8 cellular contexts compared by ENCODE assay signal in genomic region chr12:4506870-4507269, GRCh38. TPM values are rescaled to one million over a fixed set of nuclear protein-coding genes. Genes with fewer than 3 reads are reported as not detected.
A peak's percentile ranks its signal among the peaks of the same experiment; 100 is the strongest.
DNase-seq lines count a peak whose midpoint lies in the region; ATAC-seq and TF ChIP-seq lines count a peak whose summit lies in the region.

No MANE protein-coding gene starts in this region.

- H3K4ac ChIP-seq in mesenchymal stem cell (ENCODE audit: low read depth in 1 of 2, low read length in 2 of 2), result no peak overlapping the region

- H3K79me2 ChIP-seq in OCI-LY7 (ENCODE audit: insufficient read depth, low read depth, low read length) (no peaks in the 10 kb centered on the region), PC-9 (ENCODE audit: low read depth) (no peaks in the 10 kb centered on the region)

- TF ChIP-seq CTCF in HFF-Myc (IDR thresholded peaks at IDR 0.05; ENCODE audit: low read depth, low read length, missing control alignments), result no peak
- TF ChIP-seq CTCF in OCI-LY7 (conservative IDR thresholded peaks at IDR 0.05; ENCODE audit: low read length), result no peak
- no peak for TF ChIP-seq CTCF in PC-9 (conservative IDR thresholded peaks at IDR 0.05)

- H2AFZ ChIP-seq in OCI-LY7 (ENCODE audit: low read length) (no peak overlapping the region), mesenchymal stem cell (ENCODE audit: low read depth, low read length) (no peak overlapping the region), PC-9 (no peak overlapping the region)

- H2BK5ac ChIP-seq in mesenchymal stem cell (ENCODE audit: low read depth, low read length, poor library complexity, severe bottlenecking), result no peak overlapping the region

- WGBS in mesenchymal stem cell, result 61% methylated on average over 5 of the region's 5 CpGs

- POLR2A ChIA-PET in OCI-LY7 (lab: Charles Lee), result interaction anchor here (0.8 to 1.0 kb wide), 2 partner anchors 9 to 90 kb away, joined by 3 to 4 read pairs; no protein-coding TSS in a partner anchor
- POLR2A ChIA-PET in PC-9 (lab: Charles Lee; ENCODE audit: unreplicated experiment), result interaction anchor here (0.6 kb wide), 1 partner anchor 201 kb away, joined by 7 read pairs; no protein-coding TSS in a partner anchor

- H2AK5ac ChIP-seq in mesenchymal stem cell (ENCODE audit: low read length, severe bottlenecking), result no peak overlapping the region

- peaks cover 1% of the 10 kb centered on the region for H3K79me1 ChIP-seq in mesenchymal stem cell (replicated peaks; ENCODE audit: low read length, poor library complexity, severe bottlenecking)

- no peaks in the 10 kb centered on the region for H3F3A ChIP-seq in PC-9 (ENCODE audit: insufficient read depth, low read depth)

- H4K91ac ChIP-seq in mesenchymal stem cell (ENCODE audit: low read length), result no peak overlapping the region

- no peak overlapping the region for H4K8ac ChIP-seq in mesenchymal stem cell (ENCODE audit: low read length)

- no peaks in the 10 kb centered on the region for H3K9me3 ChIP-seq in OCI-LY7 (ENCODE audit: low read length)
- no peaks in the 10 kb centered on the region for H3K9me3 ChIP-seq in mesenchymal stem cell (ENCODE audit: control insufficient read depth, low read length)
- no peaks in the 10 kb centered on the region for H3K9me3 ChIP-seq in PC-9 (ENCODE audit: insufficient read depth, low read depth)

- BruUV-seq in OCI-LY7 (replicated peaks; lab: Mats Ljungman, UMichigan) (no TSS peak), PC-9 (replicated peaks; lab: Mats Ljungman, UMichigan) (no TSS peak)

- CTCF ChIA-PET in OCI-LY7 (lab: Charles Lee; ENCODE audit: unreplicated experiment) (no interaction called here), PC-9 (lab: Charles Lee) (no interaction called here)

- no peak overlapping the region for H3K4me3 ChIP-seq in HFF-Myc (replicated peaks; ENCODE audit: low read depth, low read length)
- H3K4me3 ChIP-seq in OCI-LY7 (ENCODE audit: low read depth, low read length, poor library complexity, severe bottlenecking), result no peak overlapping the region
- no peak overlapping the region for H3K4me3 ChIP-seq in mesenchymal stem cell (ENCODE audit: insufficient read depth in 1 of 2, low read depth in 1 of 2, low read length in 2 of 2)
- H3K4me3 ChIP-seq in PC-9, result no peak overlapping the region

- peak overlapping the region; percentile 40; the same call in 1 of the 2 replicates for H3K4me2 ChIP-seq in OCI-LY7 (ENCODE audit: low read length)
- H3K4me2 ChIP-seq in mesenchymal stem cell (ENCODE audit: low read length, poor library complexity, severe bottlenecking), result no peak overlapping the region
- no peak overlapping the region for H3K4me2 ChIP-seq in PC-9

- H3K36me3 ChIP-seq in OCI-LY7 (ENCODE audit: insufficient read depth, low read length) (peaks cover 29% of the 10 kb centered on the region), mesenchymal stem cell (ENCODE audit: control insufficient read depth in 1 of 2, insufficient read depth in 2 of 2, low read depth in 1 of 2, low read length in 2 of 2) (peaks cover 0 to 42% of the 10 kb centered on the region in 2 experiments), PC-9 (ENCODE audit: low read depth) (no peaks in the 10 kb centered on the region)

- intact Hi-C loops in OCI-LY7 (cut with micrococcal nuclease; ENCODE audit: unreplicated experiment), result no loop called here
- intact Hi-C loops in PC-9 (cut with micrococcal nuclease; ENCODE audit: unreplicated experiment), result no loop called here

- H2BK120ac ChIP-seq in mesenchymal stem cell (ENCODE audit: low read depth, low read length), result no peak overlapping the region

- no peak overlapping the region for H3K14ac ChIP-seq in mesenchymal stem cell (ENCODE audit: low read length in 2 of 2)

- no peaks in the 10 kb centered on the region for H4K20me1 ChIP-seq in OCI-LY7 (ENCODE audit: insufficient read depth, low read length)
- no peaks in the 10 kb centered on the region for H4K20me1 ChIP-seq in PC-9 (ENCODE audit: insufficient read depth)

- no peak overlapping the region for H2BK15ac ChIP-seq in mesenchymal stem cell (ENCODE audit: low read depth, poor library complexity, severe bottlenecking)

- H3K9me2 ChIP-seq in OCI-LY7 (ENCODE audit: insufficient read depth, low read length), result no peaks in the 10 kb centered on the region
- no peaks in the 10 kb centered on the region for H3K9me2 ChIP-seq in PC-9 (ENCODE audit: insufficient read depth)

- H3K9ac ChIP-seq in mesenchymal stem cell (ENCODE audit: low read length), result no peak overlapping the region

- peak; percentile 95 for ATAC-seq in GM18858 (IDR thresholded peaks at IDR 0.05; ENCODE audit: unreplicated experiment)
- ATAC-seq in left lobe of liver, result no peak

- no peak overlapping the region for H3K23ac ChIP-seq in mesenchymal stem cell (ENCODE audit: low read length in 2 of 2)

- DNase-seq in HFF-Myc (ENCODE audit: extremely low read depth, low read depth), result peak; percentile 39
- peak; percentile 22 for DNase-seq in OCI-LY7 (ENCODE audit: low spot score)
- peak; percentile 72 for DNase-seq in mesenchymal stem cell
- DNase-seq in PC-9, result no peak
- no peak for DNase-seq in COLO829 (ENCODE audit: low spot score)
- no peak for DNase-seq in T1000 (lab: John Stamatoyannopoulos, UW)
- no peak for DNase-seq in left lobe of liver (ENCODE audit: low spot score)

- no peak overlapping the region for H3K18ac ChIP-seq in mesenchymal stem cell (ENCODE audit: low read depth in 1 of 2, low read length in 2 of 2)

- H2BK12ac ChIP-seq in mesenchymal stem cell (ENCODE audit: low read length in 2 of 2), result no peak overlapping the region

- H3K27me3 ChIP-seq in mesenchymal stem cell (ENCODE audit: control insufficient read depth in 1 of 2, insufficient read depth in 1 of 2, low read length in 2 of 2) (no peaks in the 10 kb centered on the region), PC-9 (ENCODE audit: insufficient read depth, low read depth) (no peaks in the 10 kb centered on the region)

- peaks cover 14% of the 10 kb centered on the region for H3K4me1 ChIP-seq in OCI-LY7 (ENCODE audit: insufficient read depth, low read length, poor library complexity, severe bottlenecking)
- no peaks in the 10 kb centered on the region for H3K4me1 ChIP-seq in mesenchymal stem cell (ENCODE audit: control insufficient read depth, insufficient read depth, low read depth, low read length)
- no peaks in the 10 kb centered on the region for H3K4me1 ChIP-seq in PC-9 (replicated peaks; ENCODE audit: insufficient read depth)

- H3K27ac ChIP-seq in OCI-LY7 (ENCODE audit: low read depth, low read length, poor library complexity, severe bottlenecking) (no peak overlapping the region), mesenchymal stem cell (ENCODE audit: low read length, poor library complexity, severe bottlenecking) (no peak overlapping the region), PC-9 (no peak overlapping the region)

RNA-seq across cellular contexts. Expression of gene RAD51AP1, which starts 31.8 kb away (rescaled TPM):
- total RNA-seq in OCI-LY7 (2014; rRNA removed; shearing (Covaris generic)), result 81.3 and 98.6 TPM in 2 replicates
- total RNA-seq in OCI-LY7 (2022) (69.2 and 86.0 TPM in 2 replicates), PC-9 (2021) (50.1 and 54.7 TPM in 2 replicates), left lobe of liver (0.65 TPM)
- polyA plus RNA-seq in mesenchymal stem cell (2013, experiment 1 of 2), result 5.9 TPM
- polyA plus RNA-seq in mesenchymal stem cell (2013, experiment 2 of 2), result 5.6 TPM

RNA-seq across cellular contexts. Expression of gene DYRK4, which starts 55.1 kb away (rescaled TPM):
- total RNA-seq in OCI-LY7 (2014; rRNA removed; shearing (Covaris generic)), result 32.3 and 33.9 TPM in 2 replicates
- 21.3 and 23.1 TPM in 2 replicates for total RNA-seq in OCI-LY7 (2022)
- 38.1 TPM for polyA plus RNA-seq in mesenchymal stem cell (2013, experiment 1 of 2)
- 37.1 TPM for polyA plus RNA-seq in mesenchymal stem cell (2013, experiment 2 of 2)
- 31.7 and 41.8 TPM in 2 replicates for total RNA-seq in PC-9 (2021)
- total RNA-seq in left lobe of liver, result 8.7 TPM

Comparison
In these comparisons a context has a peak if more than half of its experiments do, and no peak if none do; other contexts are left out.
1. DNase-seq: peak in HFF-Myc (single experiment), OCI-LY7 (single experiment) and mesenchymal stem cell (single experiment); none in PC-9 (0 of 2), COLO829 (single experiment), T1000 (single experiment) and left lobe of liver (single experiment).
2. RNA of gene RAD51AP1, which starts 31.8 kb away (total RNA-seq): 69.2 to 98.6 TPM in OCI-LY7 and 50.1 to 54.7 TPM in PC-9; 0.65 TPM in left lobe of liver (single experiment); every median in the first group is over 10 times any median in the second.